ENCODE assay signal across 14 cellular contexts in the genomic region with DNA sequence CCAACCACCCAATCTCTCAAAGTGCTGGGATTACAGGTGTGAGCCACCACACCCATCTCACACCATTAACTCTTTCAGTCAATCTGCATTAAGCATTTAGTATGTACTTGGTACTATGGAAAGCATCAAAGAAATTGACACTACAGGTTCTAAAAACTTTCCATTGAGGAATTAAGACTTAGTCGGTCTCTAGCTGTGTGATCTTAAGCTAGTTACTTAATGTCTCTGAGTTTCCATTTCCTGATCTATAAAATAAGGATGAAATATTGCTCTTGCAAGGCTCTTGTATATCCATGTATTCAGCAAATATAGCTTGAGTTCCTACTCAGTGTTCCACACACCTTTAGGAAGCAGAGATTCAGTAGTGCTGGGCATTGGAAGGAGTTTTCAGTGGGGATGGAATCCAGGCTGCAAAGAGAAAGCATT. TPM values are rescaled to one million over a fixed set of nuclear protein-coding genes. Genes with fewer than 3 reads are reported as not detected.
A peak's percentile ranks its signal among the peaks of the same experiment; 100 is the strongest.
DNase-seq lines count a peak whose midpoint lies in the region; ATAC-seq and TF ChIP-seq lines count a peak whose summit lies in the region.
"Had no signal": no experiment of that assay in that cellular context is flagged by ENCODE, and none has a peak within 500 bp of the region (broad histone marks: within the 10 kb centered on the region; RNA-seq: fewer than 3 reads in every experiment).

No MANE protein-coding gene starts in this region.

- H3K9me3 ChIP-seq in SJCRH30 (replicated peaks) (no peaks in the 10 kb centered on the region; the same call in none of the 2 replicates), fibroblast of lung (ENCODE audit: control insufficient read depth, insufficient read depth, low read depth, low read length) (no peaks in the 10 kb centered on the region)
- H3K9me3 ChIP-seq: adrenal gland, heart left ventricle, transverse colon had no signal

- no peak overlapping the region for H2AFZ ChIP-seq in ACC112 (ENCODE audit: low read length, unreplicated experiment)
- no peak overlapping the region for H2AFZ ChIP-seq in fibroblast of lung (ENCODE audit: low read length)

- H3K79me2 ChIP-seq in ACC112 (ENCODE audit: control insufficient read depth, insufficient read depth, low read length, unreplicated experiment) (no peaks in the 10 kb centered on the region), fibroblast of lung (ENCODE audit: control insufficient read depth, insufficient read depth, low read length) (no peaks in the 10 kb centered on the region)

- DNase-seq in GM06990 (ENCODE audit: extremely low read depth, insufficient read length) (no peak), SJCRH30 (no peak), fibroblast of lung (ENCODE audit: low read depth in 2 of 2) (no peak), NCI-H2081 treated with DMSO at 0.1 percent for 48 hours (lab: John Stamatoyannopoulos, UW) (no peak), iPS-NIHi11 (ENCODE audit: low spot score) (no peak)
- DNase-seq: adrenal gland, KG1, NCI-H146, NCI-H524 treated with DMSO at 0.1 percent for 48 hours had no signal

- H3K4me1 ChIP-seq in ACC112 (ENCODE audit: control insufficient read depth, insufficient read depth, low read length, unreplicated experiment) (peaks cover 20% of the 10 kb centered on the region), SJCRH30 (0 out of 2 replicates have a peak, but pooled peaks cover 2% of the 10 kb centered on the region), fibroblast of lung (ENCODE audit: control insufficient read depth, extremely low read depth, insufficient read depth, low read length) (no peaks in the 10 kb centered on the region)
- H3K4me1 ChIP-seq: adrenal gland, transverse colon had no signal

- peak overlapping the region; percentile 51 for H3K4me2 ChIP-seq in fibroblast of lung (ENCODE audit: extremely low read depth, insufficient read depth, low read length)

- H3K4me3 ChIP-seq in ACC112 (ENCODE audit: low read depth, low read length) (0 out of 2 replicates have a peak overlapping the region, but pooled peaks have one; percentile 20), GM06990 (replicated peaks; ENCODE audit: low read depth, low read length) (peak overlapping the region; percentile 29; the same call in 1 of the 2 replicates), SJCRH30 (no peak overlapping the region), fibroblast of lung (replicated peaks in 1 of 4; ENCODE audit: control extremely low read depth in 1 of 4, insufficient read depth in 1 of 4, low read depth in 3 of 4, low read length in 4 of 4) (no peak overlapping the region)
- H3K4me3 ChIP-seq: adrenal gland, heart left ventricle, transverse colon had no signal

- H3K36me3 ChIP-seq in ACC112 (ENCODE audit: insufficient read depth, low read length) (no peaks in the 10 kb centered on the region), GM06990 (ENCODE audit: control insufficient read depth, insufficient read depth, low read length) (no peaks in the 10 kb centered on the region), SJCRH30 (no peaks in the 10 kb centered on the region), fibroblast of lung (ENCODE audit: control insufficient read depth, insufficient read depth, low read length) (no peaks in the 10 kb centered on the region)
- H3K36me3 ChIP-seq: adrenal gland, heart left ventricle, transverse colon had no signal

- peak overlapping the region; percentile 55 for H3K27ac ChIP-seq in ACC112 (ENCODE audit: low read depth, low read length)
- H3K27ac ChIP-seq in SJCRH30: peak overlapping the region; percentile 22; the same call in 1 of the 2 replicates
- no peak overlapping the region for H3K27ac ChIP-seq in fibroblast of lung (ENCODE audit: insufficient read depth, low read length)
- H3K27ac ChIP-seq: adrenal gland, C4-2B had no signal

- no peaks in the 10 kb centered on the region for H3K27me3 ChIP-seq in ACC112 (ENCODE audit: insufficient read depth, low read length)
- H3K27me3 ChIP-seq in GM06990 (replicated peaks; ENCODE audit: control insufficient read depth, insufficient read depth, low read length): no peaks in the 10 kb centered on the region
- no peaks in the 10 kb centered on the region for H3K27me3 ChIP-seq in SJCRH30
- no peaks in the 10 kb centered on the region for H3K27me3 ChIP-seq in fibroblast of lung (ENCODE audit: control insufficient read depth, insufficient read depth, low read length)
- H3K27me3 ChIP-seq: adrenal gland, heart left ventricle, transverse colon had no signal

- ATAC-seq in GM19463 (IDR thresholded peaks at IDR 0.05; ENCODE audit: unreplicated experiment): no peak

- no peak overlapping the region for H3K9ac ChIP-seq in fibroblast of lung (ENCODE audit: insufficient read depth, low read length)

- TF ChIP-seq CTCF in GM06990 (IDR thresholded peaks at IDR 0.05; ENCODE audit: insufficient read depth, low read length, poor library complexity, severe bottlenecking) (no peak), fibroblast of lung (conservative IDR thresholded peaks at IDR 0.05 in 1 of 2, IDR thresholded peaks at IDR 0.05 in 1 of 2; ENCODE audit: low read depth in 1 of 2, low read length in 2 of 2) (no peak)

- no peaks in the 10 kb centered on the region for H4K20me1 ChIP-seq in fibroblast of lung (ENCODE audit: control insufficient read depth, extremely low read depth, insufficient read depth, low read length)

RNA-seq across cellular contexts. Expression of a gene that starts 48.9 kb away (rescaled TPM):
- 26.7 and 28.1 TPM in 2 replicates for total RNA-seq in SJCRH30 (2014; rRNA removed; shearing (Covaris generic))
- 19.8 and 23.1 TPM in 2 replicates for total RNA-seq in fibroblast of lung
- 17.1 and 22.3 TPM in 2 replicates for polyA plus RNA-seq in fibroblast of lung
- polyA plus RNA-seq in fibroblast of lung (2012): 8.4 and 11.4 TPM in 2 replicates
- 16.8 and 18.7 TPM in 2 replicates for polyA minus RNA-seq in fibroblast of lung (ENCODE audit: low replicate concordance)

Comparison
In these comparisons a context has a peak if more than half of its experiments do, and no peak if none do; other contexts are left out.
1. H3K4me3 ChIP-seq: peak in ACC112 (single experiment) and GM06990 (single experiment); none in SJCRH30 (single experiment) and fibroblast of lung (0 of 4).